32 cellular contexts compared by ENCODE assay signal in the genomic region with DNA sequence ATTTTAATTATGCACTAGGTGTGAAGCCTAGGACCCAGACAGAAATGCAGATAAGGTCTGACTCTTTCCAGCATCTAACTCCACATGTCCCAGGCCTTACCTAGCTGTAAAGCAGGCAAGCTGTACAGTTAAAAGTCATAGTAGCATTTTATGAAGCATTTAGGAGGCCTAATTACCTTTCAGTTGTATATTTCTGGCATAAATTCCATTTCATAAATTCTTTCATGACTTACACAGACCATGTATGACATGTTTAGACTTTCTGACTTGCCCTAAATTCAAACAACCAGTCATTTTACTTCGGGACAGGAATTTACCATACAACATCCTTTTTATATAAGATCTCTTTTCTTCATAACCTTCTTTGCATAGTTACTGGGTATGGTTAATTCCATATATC.
"Had no signal": no experiment of that assay in that cellular context is flagged by ENCODE, and none has a peak within 500 bp of the region (broad histone marks: within the 10 kb centered on the region; RNA-seq: fewer than 3 reads in every experiment).

No MANE protein-coding gene starts in this region.

- H3K4me1 ChIP-seq: adrenal gland, body of pancreas, breast epithelium had no signal

- H3K36me3 ChIP-seq: adrenal gland, brain microvascular endothelial cell, breast epithelium had no signal

- ATAC-seq: activated CD8-positive, alpha-beta T cell treated with anti-CD3 and anti-CD28 coated beads for 36 hours; activated naive CD4-positive, alpha-beta T cell treated with anti-CD3 and anti-CD28 coated beads, Interleukin-2, amount 50 U/mL, for 72 hours; activated T-cell treated with anti-CD3 and anti-CD28 coated beads, Interleukin-2, amount 50 U/mL, for 4 hours; activated T-cell treated with anti-CD3 and anti-CD28 coated beads, Interleukin-2, amount 50 U/mL, for 72 hours; activated T-helper 17 cell treated with anti-CD3 and anti-CD28 coated beads, Interleukin-2, amount 50 U/mL, for 72 hours; body of pancreas had no signal

- H3K27ac ChIP-seq: adrenal gland, body of pancreas, brain microvascular endothelial cell, breast epithelium, VCaP had no signal

- H3K4me3 ChIP-seq: adrenal gland, body of pancreas, breast epithelium had no signal

- DNase-seq: activated B cell treated with CpG ODN at 0.5 μM for 24 hours; activated CD4-positive, alpha-beta memory T cell treated with anti-CD3 and anti-CD28 coated beads for 36 hours; activated CD4-positive, alpha-beta T cell treated with anti-CD3 and anti-CD28 coated beads for 4 hours; activated CD4-positive, alpha-beta T cell treated with anti-CD3 and anti-CD28 coated beads, Interleukin-2, amount 10 ng/mL, durations not matched to agents 24 days and 14 days; activated CD4-positive, alpha-beta T cell treated with anti-CD3 and anti-CD28 coated beads, Interleukin-2, amount 50 U/mL, for 1 hour; activated CD4-positive, alpha-beta T cell treated with anti-CD3 and anti-CD28 coated beads, Interleukin-2, amount 50 U/mL, for 4 hours; activated CD4-positive, CD25-positive, alpha-beta regulatory T cell treated with anti-CD3 and anti-CD28 coated beads, Interleukin-2, amount 50 U/mL, for 72 hours; activated CD8-positive, alpha-beta memory T cell treated with anti-CD3 and anti-CD28 coated beads, Interleukin-2, amount 50 U/mL, for 4 hours; activated CD8-positive, alpha-beta T cell treated with anti-CD3 and anti-CD28 coated beads for 36 hours; activated effector memory CD4-positive, alpha-beta T cell treated with anti-CD3 and anti-CD28 coated beads, Interleukin-2, amount 50 U/mL, for 16 hours; activated gamma-delta T cell treated with Interleukin-2 at 50 U/mL for 16 hours; activated naive CD4-positive, alpha-beta T cell; activated naive CD4-positive, alpha-beta T cell treated with anti-CD3 and anti-CD28 coated beads for 36 hours; activated naive CD4-positive, alpha-beta T cell treated with anti-CD3 and anti-CD28 coated beads, Interleukin-2, amount 50 U/mL, for 16 hours; activated naive CD8-positive, alpha-beta T cell treated with anti-CD3 and anti-CD28 coated beads for 36 hours; activated T-cell treated with anti-CD3 and anti-CD28 coated beads for 4 hours; activated T-cell treated with anti-CD3 and anti-CD28 coated beads, Interleukin-2, amount 50 U/mL, for 1 hour; activated T-cell treated with anti-CD3 and anti-CD28 coated beads, Interleukin-2, amount 50 U/mL, for 4 hours; activated T-cell treated with anti-CD3 and anti-CD28 coated beads, Interleukin-2, amount 50 U/mL, for 72 hours; adrenal gland; amniotic stem cell; aorta; body of pancreas; brain microvascular endothelial cell; central memory CD4-positive, alpha-beta T cell; T-helper 2 cell; T-helper 9 cell had no signal

- H3K27me3 ChIP-seq: adrenal gland, body of pancreas, brain microvascular endothelial cell, breast epithelium had no signal

- H3K9me3 ChIP-seq: adrenal gland, body of pancreas, breast epithelium had no signal

- FAIRE-seq: astrocyte had no signal
